ENCODE assay signal across 10 cellular contexts in the genomic region with DNA sequence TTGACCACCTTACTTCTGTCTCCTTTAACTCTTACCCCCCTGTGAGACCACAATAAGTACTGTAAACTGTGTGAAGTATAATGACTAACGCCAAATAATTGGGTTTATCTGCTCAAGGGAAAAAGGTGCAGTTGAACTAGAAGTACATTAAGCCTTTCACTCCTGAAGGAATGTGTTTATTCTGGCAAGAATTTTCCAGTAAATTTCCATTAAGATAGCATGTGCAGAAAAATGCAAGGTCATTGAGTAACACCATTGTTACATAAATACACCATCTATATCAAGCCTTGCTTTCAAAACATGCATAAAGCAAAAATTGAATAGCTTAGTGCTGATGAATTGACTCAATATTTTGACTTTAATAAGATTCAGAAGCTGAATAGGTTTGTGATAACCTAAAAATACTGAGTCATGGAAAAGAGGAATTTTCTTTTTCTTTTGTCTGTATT.
A peak's percentile ranks its signal among the peaks of the same experiment; 100 is the strongest.
DNase-seq lines count a peak whose midpoint lies in the region; ATAC-seq, FAIRE-seq and TF ChIP-seq lines count a peak whose summit lies in the region.
"Had no signal": no experiment of that assay in that cellular context is flagged by ENCODE, and none has a peak within 500 bp of the region (broad histone marks: within the 10 kb centered on the region; RNA-seq: fewer than 3 reads in every experiment).

No MANE protein-coding gene starts in this region.

- H3K9me3 ChIP-seq in GM12878 (replicated peaks; ENCODE audit: control insufficient read depth, insufficient read depth, low read length) (peaks cover 4% of the 10 kb centered on the region), keratinocyte (ENCODE audit: control insufficient read depth, low read depth, low read length) (no peaks in the 10 kb centered on the region), thyroid gland (no peaks in the 10 kb centered on the region), neural progenitor cell (ENCODE audit: low read depth) (no peaks in the 10 kb centered on the region)

- no peak overlapping the region for H3K9ac ChIP-seq in GM12878 (ENCODE audit: control insufficient read depth, insufficient read depth, low read length)
- H3K9ac ChIP-seq in keratinocyte (ENCODE audit: control insufficient read depth, extremely low read depth, insufficient read depth, low read length), result peak overlapping the region; percentile 22
- no peak overlapping the region for H3K9ac ChIP-seq in neural progenitor cell

- no TSS peak for BruUV-seq in GM12878 (replicated peaks; lab: Mats Ljungman, UMichigan)

- H3K4me3 Mint-ChIP-seq in neural progenitor cell, result no peak overlapping the region
- H3K4me3 Mint-ChIP-seq: activated CD8-positive, alpha-beta memory T cell treated with anti-CD3 and anti-CD28 coated beads, Interleukin-2, amount 10 ng/mL, durations not matched to agents 7 days and 5 days had no signal

- H3K4me1 Mint-ChIP-seq in neural progenitor cell, result peaks cover 3% of the 10 kb centered on the region

- TF ChIP-seq RAD21 in GM12878 (IDR thresholded peaks at IDR 0.05; ENCODE audit: insufficient read depth, low read depth, low read length), result no peak

- RAD21 ChIA-PET in GM12878 (lab: Charles Lee; ENCODE audit: unreplicated experiment), result interaction anchor here (0.6 to 4.6 kb wide), 12 partner anchors 12 to 86 kb away, joined by 3 to 24 read pairs (median 5); a partner anchor contains a TSS

- H3K36me3 Mint-ChIP-seq in neural progenitor cell, result no peaks in the 10 kb centered on the region

- H4K20me1 ChIP-seq in GM12878 (ENCODE audit: control insufficient read depth, insufficient read depth) (no peaks in the 10 kb centered on the region), keratinocyte (ENCODE audit: control insufficient read depth, extremely low read depth, insufficient read depth, low read length) (no peaks in the 10 kb centered on the region), neural progenitor cell (ENCODE audit: low read depth) (no peaks in the 10 kb centered on the region)

- H3K4me3 ChIP-seq in GM12878 (no peak overlapping the region), keratinocyte (ENCODE audit: control insufficient read depth in 2 of 3, extremely low read depth in 1 of 3, insufficient read depth in 2 of 3, low read depth in 1 of 3, low read length in 3 of 3) (peak overlapping the region in 1 of 3 experiments; percentile 12), thyroid gland (replicated peaks in 1 of 3) (no peak overlapping the region), neural progenitor cell (no peak overlapping the region)

- DNase-seq in HT1080 (ENCODE audit: low read depth) (peak; percentile 46), GM12878 (ENCODE audit: low read depth, low spot score) (no peak), keratinocyte (ENCODE audit: low read depth, low spot score) (no peak), thyroid gland (no peak), nucleus accumbens (lab: John Stamatoyannopoulos, UW) (no peak), neural progenitor cell (ENCODE audit: low spot score) (no peak), cerebellar nuclear complex (lab: John Stamatoyannopoulos, UW) (no peak)
- DNase-seq: activated CD8-positive, alpha-beta memory T cell treated with anti-CD3 and anti-CD28 coated beads, Interleukin-2, amount 10 ng/mL, durations not matched to agents 7 days and 5 days; GF-D8; posterior cingulate gyrus had no signal

- intact Hi-C loops in GM12878 (cut with micrococcal nuclease; ENCODE audit: unreplicated experiment) (loop anchor here (5.0 kb wide), 1 partner anchor 37 kb away; no protein-coding TSS in a partner anchor), thyroid gland (cut with DNase I) (no loop called here)

- in situ Hi-C loops in GM12878 (cut with MboI), result no loop called here

- H3K27ac ChIP-seq in GM12878 (ENCODE audit: control insufficient read depth, insufficient read depth) (peak overlapping the region; percentile 65), keratinocyte (ENCODE audit: control insufficient read depth, insufficient read depth, low read length) (peak overlapping the region; percentile 46), thyroid gland (peak overlapping the region; percentile 3 to 70 (median 18)), neural progenitor cell (no peak overlapping the region)

- H3K79me2 ChIP-seq in GM12878 (ENCODE audit: control insufficient read depth, insufficient read depth, low read length), result peaks cover 37% of the 10 kb centered on the region
- H3K79me2 ChIP-seq in keratinocyte (ENCODE audit: control insufficient read depth, insufficient read depth, low read length), result peaks cover 22% of the 10 kb centered on the region
- no peaks in the 10 kb centered on the region for H3K79me2 ChIP-seq in neural progenitor cell (ENCODE audit: low read depth)

- CTCF ChIA-PET in GM12878 (lab: Yijun Ruan, JAX), result interaction anchor here (1.3 to 3.3 kb wide), 4 partner anchors 12 to 85 kb away, joined by 3 to 13 read pairs (median 5); no protein-coding TSS in a partner anchor

- H3K4me1 ChIP-seq in GM12878 (ENCODE audit: control insufficient read depth, insufficient read depth, low read length), result peaks cover 25% of the 10 kb centered on the region
- peaks cover 29% of the 10 kb centered on the region for H3K4me1 ChIP-seq in keratinocyte (ENCODE audit: control insufficient read depth, extremely low read depth, insufficient read depth, low read length)
- peaks cover 34 to 38% of the 10 kb centered on the region in 2 donors for H3K4me1 ChIP-seq in thyroid gland
- H3K4me1 ChIP-seq in neural progenitor cell, result peaks cover 8% of the 10 kb centered on the region

- no peak for TF ChIP-seq EP300 in GM12878 (IDR thresholded peaks at IDR 0.05; ENCODE audit: borderline replicate concordance in 1 of 2, control insufficient read depth in 1 of 2, low read depth in 2 of 2, low read length in 2 of 2)

- H3K36me3 ChIP-seq in GM12878 (ENCODE audit: control insufficient read depth in 2 of 2, insufficient read depth in 2 of 2, low read length in 1 of 2) (peaks cover 0 to 2% of the 10 kb centered on the region in 2 experiments; a peak in 3 of 4 replicates), keratinocyte (ENCODE audit: control insufficient read depth in 2 of 2, extremely low read depth in 1 of 2, insufficient read depth in 2 of 2, low read length in 2 of 2) (no peaks in the 10 kb centered on the region), thyroid gland (no peaks in the 10 kb centered on the region), neural progenitor cell (no peaks in the 10 kb centered on the region)

- no peak overlapping the region for H2AFZ ChIP-seq in GM12878 (ENCODE audit: control insufficient read depth, low read depth, low read length)
- no peak overlapping the region for H2AFZ ChIP-seq in keratinocyte (ENCODE audit: control insufficient read depth, low read length)
- H2AFZ ChIP-seq in neural progenitor cell (replicated peaks), result no peak overlapping the region

- FAIRE-seq in GM12878 (lab: Jason Lieb, UNC), result no peak
- peak; percentile 62 for FAIRE-seq in keratinocyte (lab: Jason Lieb, UNC)

- TF ChIP-seq CTCF in GM12878 (IDR thresholded peaks at IDR 0.05 in 2 of 3, conservative IDR thresholded peaks at IDR 0.05 in 1 of 3; ENCODE audit: control insufficient read depth in 2 of 3, extremely low read depth in 1 of 3, insufficient read depth in 1 of 3, low read depth in 3 of 3, low read length in 3 of 3) (no peak), keratinocyte (optimal IDR thresholded peaks at IDR 0.05 in 1 of 3, IDR thresholded peaks at IDR 0.05 in 1 of 3, conservative IDR thresholded peaks at IDR 0.05 in 1 of 3; ENCODE audit: extremely low read depth in 1 of 3, insufficient read depth in 2 of 3, low read length in 3 of 3) (no peak), thyroid gland (IDR thresholded peaks at IDR 0.05) (no peak), neural progenitor cell (IDR thresholded peaks at IDR 0.05) (no peak)

- TF ChIP-seq POLR2A in GM12878 (IDR thresholded peaks at IDR 0.05; ENCODE audit: low read depth, low read length) (no peak), thyroid gland (IDR thresholded peaks at IDR 0.05) (no peak)

- POLR2A ChIA-PET in GM12878 (lab: Charles Lee), result interaction anchor here (0.7 to 3.4 kb wide), 5 partner anchors 9 to 64 kb away, joined by 3 to 17 read pairs (median 8); a partner anchor contains a TSS

- SMC1A ChIA-PET in GM12878 (lab: Charles Lee; ENCODE audit: uncharacterized antibody, unreplicated experiment), result interaction anchor here (0.7 to 5.2 kb wide), 13 partner anchors 9 to 68 kb away, joined by 3 to 29 read pairs (median 5); no protein-coding TSS in a partner anchor

- no peak overlapping the region for H3K4me2 ChIP-seq in GM12878 (ENCODE audit: control insufficient read depth, insufficient read depth)
- peak overlapping the region; percentile 61 for H3K4me2 ChIP-seq in keratinocyte (ENCODE audit: control insufficient read depth, extremely low read depth, insufficient read depth, low read depth, low read length)
- no peak overlapping the region for H3K4me2 ChIP-seq in neural progenitor cell

- H3K9me1 ChIP-seq in keratinocyte (ENCODE audit: control insufficient read depth, extremely low read depth, insufficient read depth, low read length), result no peaks in the 10 kb centered on the region

- H3K27ac Mint-ChIP-seq in neural progenitor cell, result no peak overlapping the region
- H3K27ac Mint-ChIP-seq: activated CD8-positive, alpha-beta memory T cell treated with anti-CD3 and anti-CD28 coated beads, Interleukin-2, amount 10 ng/mL, durations not matched to agents 7 days and 5 days had no signal

- no peaks in the 10 kb centered on the region for H3K9me3 Mint-ChIP-seq in neural progenitor cell

- H3K27me3 Mint-ChIP-seq in neural progenitor cell (ENCODE audit: insufficient read depth, low read depth), result no peaks in the 10 kb centered on the region
- H3K27me3 Mint-ChIP-seq: activated CD8-positive, alpha-beta memory T cell treated with anti-CD3 and anti-CD28 coated beads, Interleukin-2, amount 10 ng/mL, durations not matched to agents 7 days and 5 days had no signal

- 100% methylated on average over 1 of the region's 1 CpG for WGBS in GM12878 (ENCODE audit: insufficient coverage, insufficient replicate concordance, low lambda C conversion rate, missing lambda C conversion rate)
- WGBS in thyroid gland, 2 donors, result 58 to 62% methylated on average over 1 of the region's 1 CpG

- no peaks in the 10 kb centered on the region for H3F3A ChIP-seq in neural progenitor cell (ENCODE audit: low read depth)

- H3K27me3 ChIP-seq in GM12878 (replicated peaks in 1 of 2; ENCODE audit: control insufficient read depth in 2 of 2, insufficient read depth in 2 of 2, low read length in 1 of 2) (no peaks in the 10 kb centered on the region), keratinocyte (ENCODE audit: control insufficient read depth, extremely low read depth, insufficient read depth, low read length) (no peaks in the 10 kb centered on the region), thyroid gland (no peaks in the 10 kb centered on the region), neural progenitor cell (no peaks in the 10 kb centered on the region)

- no peak for ATAC-seq in GM12878
- ATAC-seq: activated CD8-positive, alpha-beta memory T cell treated with anti-CD3 and anti-CD28 coated beads, Interleukin-2, amount 10 ng/mL, durations not matched to agents 7 days and 5 days had no signal

- dilution Hi-C loops in keratinocyte (cut with MboI; ENCODE audit: extremely low pct_ligation_motif_present, low sequenced_read_pairs), result no loop called here
